In genomic region chr14:74905595-74906142, GRCh38 we compare ENCODE assay signal across 8 cellular contexts. TPM values are rescaled to one million over a fixed set of nuclear protein-coding genes. Genes with fewer than 3 reads are reported as not detected.
A peak's percentile ranks its signal among the peaks of the same experiment; 100 is the strongest.
DNase-seq lines count a peak whose midpoint lies in the region; ATAC-seq lines count a peak whose summit lies in the region.

No MANE protein-coding gene starts in this region.

- POLR2A ChIA-PET in activated CD4-positive, alpha-beta memory T cell treated with anti-CD3 and anti-CD28 coated beads for 36 hours (lab: Charles Lee), result interaction anchor here (0.7 to 1.0 kb wide), 2 partner anchors 23 to 45 kb away, joined by 3 to 4 read pairs; no protein-coding TSS in a partner anchor

- no peaks in the 10 kb centered on the region for H3K4me1 Mint-ChIP-seq in activated CD4-positive, alpha-beta memory T cell treated with anti-CD3 and anti-CD28 coated beads for 36 hours (ENCODE audit: low read depth)
- H3K4me1 Mint-ChIP-seq in memory B cell, result peaks cover 29% of the 10 kb centered on the region

- peaks cover 22% of the 10 kb centered on the region for H3K36me3 Mint-ChIP-seq in activated CD4-positive, alpha-beta memory T cell treated with anti-CD3 and anti-CD28 coated beads for 36 hours
- peaks cover 5% of the 10 kb centered on the region for H3K36me3 Mint-ChIP-seq in memory B cell

- CTCF ChIA-PET in activated CD4-positive, alpha-beta memory T cell treated with anti-CD3 and anti-CD28 coated beads for 36 hours (lab: Charles Lee), result interaction anchor here (0.6 to 14.6 kb wide), 35 partner anchors 11 to 465 kb away, joined by 3 to 499 read pairs (median 6); partner anchors contain the start of genes ACYP1, DLST, MLH3 and PROX2

- peak; percentile 21 to 39 for DNase-seq in NCI-H2081 (lab: John Stamatoyannopoulos, UW)
- DNase-seq in NCI-H2081 treated with DMSO at 0.1 percent for 48 hours (lab: John Stamatoyannopoulos, UW), result no peak
- DNase-seq in NCI-H1694 treated with DMSO at 0.1 percent for 48 hours (lab: John Stamatoyannopoulos, UW), result peak; percentile 59
- DNase-seq in activated CD4-positive, alpha-beta memory T cell treated with anti-CD3 and anti-CD28 coated beads for 36 hours, result peak; percentile 83
- DNase-seq in dermis blood vessel endothelial cell, result peak; percentile 78
- peak; percentile 78 to 83 for DNase-seq in memory B cell (ENCODE audit: low spot score in 2 of 2)
- peak; percentile 70 to 76 for DNase-seq in stimulated activated CD8-positive, alpha-beta memory T cell treated with anti-CD3 and anti-CD28 coated beads, Interleukin-2, amount 100 ng/mL, for 48 hours (ENCODE audit: low read depth in 2 of 2)

- intact Hi-C loops in activated CD4-positive, alpha-beta memory T cell treated with anti-CD3 and anti-CD28 coated beads for 36 hours (cut with micrococcal nuclease), result loop anchor here (1.0 kb wide), 3 partner anchors 23 to 296 kb away; no protein-coding TSS in a partner anchor

- H3K27me3 Mint-ChIP-seq in activated CD4-positive, alpha-beta memory T cell treated with anti-CD3 and anti-CD28 coated beads for 36 hours, result no peaks in the 10 kb centered on the region
- H3K27me3 Mint-ChIP-seq in memory B cell, result no peaks in the 10 kb centered on the region

- peak overlapping the region; percentile 8 for H3K27ac Mint-ChIP-seq in activated CD4-positive, alpha-beta memory T cell treated with anti-CD3 and anti-CD28 coated beads for 36 hours
- H3K27ac Mint-ChIP-seq in memory B cell, result peak overlapping the region; percentile 77

- no peak overlapping the region for H3K4me3 Mint-ChIP-seq in activated CD4-positive, alpha-beta memory T cell treated with anti-CD3 and anti-CD28 coated beads for 36 hours
- no peak overlapping the region for H3K4me3 Mint-ChIP-seq in memory B cell

- no peaks in the 10 kb centered on the region for H3K9me3 Mint-ChIP-seq in activated CD4-positive, alpha-beta memory T cell treated with anti-CD3 and anti-CD28 coated beads for 36 hours
- no peaks in the 10 kb centered on the region for H3K9me3 Mint-ChIP-seq in memory B cell

- ATAC-seq in memory B cell (ENCODE audit: low read depth) (peak; percentile 71), GM21390 (IDR thresholded peaks at IDR 0.05; ENCODE audit: unreplicated experiment) (no peak)

RNA-seq across cellular contexts. Expression of gene RPS6KL1, which starts 17.4 kb away (rescaled TPM):
- total RNA-seq in activated CD4-positive, alpha-beta memory T cell treated with anti-CD3 and anti-CD28 coated beads for 36 hours, result 1 to 10 TPM; 4.2 to 4.9 TPM
- total RNA-seq in dermis blood vessel endothelial cell, result 10.4 and 12.4 TPM in 2 replicates

RNA-seq across cellular contexts. Expression of gene DLST, which starts 24.0 kb away (rescaled TPM):
- 100 to 1,000 TPM; 132 to 137 TPM for total RNA-seq in activated CD4-positive, alpha-beta memory T cell treated with anti-CD3 and anti-CD28 coated beads for 36 hours
- total RNA-seq in dermis blood vessel endothelial cell, result 58.0 and 91.4 TPM in 2 replicates

RNA-seq across cellular contexts. Expression of gene PROX2, which starts 29.7 kb away (rescaled TPM):
- total RNA-seq in activated CD4-positive, alpha-beta memory T cell treated with anti-CD3 and anti-CD28 coated beads for 36 hours, result under 1 TPM; 0.19 to 0.33 TPM
- not detected in 2 replicates for total RNA-seq in dermis blood vessel endothelial cell

RNA-seq across cellular contexts. Expression of gene PGF, which starts 49.7 kb away (rescaled TPM):
- total RNA-seq in activated CD4-positive, alpha-beta memory T cell treated with anti-CD3 and anti-CD28 coated beads for 36 hours, result under 1 TPM in 1 of 2 experiments, not detected in 1; 0.10 TPM
- total RNA-seq in dermis blood vessel endothelial cell, result 126 and 252 TPM in 2 replicates
